Comparison of ENCODE assay signal across 34 cellular contexts in genomic region chr16:80454802-80455201, GRCh38.
"Had no signal": no experiment of that assay in that cellular context is flagged by ENCODE, and none has a peak within 500 bp of the region (broad histone marks: within the 10 kb centered on the region; RNA-seq: fewer than 3 reads in every experiment).

No MANE protein-coding gene starts in this region.

- H3K36me3 ChIP-seq: adrenal gland, brain microvascular endothelial cell, breast epithelium had no signal

- H3K4me1 ChIP-seq: adrenal gland, body of pancreas, breast epithelium had no signal

- H3K27me3 ChIP-seq: adrenal gland, body of pancreas, brain microvascular endothelial cell, breast epithelium had no signal

- DNase-seq: activated B cell treated with CpG ODN at 0.5 μM for 24 hours; activated CD4-positive, alpha-beta memory T cell treated with anti-CD3 and anti-CD28 coated beads for 36 hours; activated CD4-positive, alpha-beta T cell treated with anti-CD3 and anti-CD28 coated beads for 4 hours; activated CD4-positive, alpha-beta T cell treated with anti-CD3 and anti-CD28 coated beads, Interleukin-2, amount 10 ng/mL, durations not matched to agents 24 days and 14 days; activated CD4-positive, alpha-beta T cell treated with anti-CD3 and anti-CD28 coated beads, Interleukin-2, amount 50 U/mL, for 1 hour; activated CD4-positive, alpha-beta T cell treated with anti-CD3 and anti-CD28 coated beads, Interleukin-2, amount 50 U/mL, for 4 hours; activated CD4-positive, CD25-positive, alpha-beta regulatory T cell treated with anti-CD3 and anti-CD28 coated beads, Interleukin-2, amount 50 U/mL, for 72 hours; activated CD8-positive, alpha-beta memory T cell treated with anti-CD3 and anti-CD28 coated beads, Interleukin-2, amount 50 U/mL, for 4 hours; activated CD8-positive, alpha-beta T cell treated with anti-CD3 and anti-CD28 coated beads for 36 hours; activated effector memory CD4-positive, alpha-beta T cell treated with anti-CD3 and anti-CD28 coated beads, Interleukin-2, amount 50 U/mL, for 16 hours; activated gamma-delta T cell treated with Interleukin-2 at 50 U/mL for 16 hours; activated naive CD4-positive, alpha-beta T cell; activated naive CD4-positive, alpha-beta T cell treated with anti-CD3 and anti-CD28 coated beads for 36 hours; activated naive CD4-positive, alpha-beta T cell treated with anti-CD3 and anti-CD28 coated beads, Interleukin-2, amount 50 U/mL, for 16 hours; activated naive CD8-positive, alpha-beta T cell treated with anti-CD3 and anti-CD28 coated beads for 36 hours; activated T-cell treated with anti-CD3 and anti-CD28 coated beads for 4 hours; activated T-cell treated with anti-CD3 and anti-CD28 coated beads, Interleukin-2, amount 50 U/mL, for 1 hour; activated T-cell treated with anti-CD3 and anti-CD28 coated beads, Interleukin-2, amount 50 U/mL, for 4 hours; activated T-cell treated with anti-CD3 and anti-CD28 coated beads, Interleukin-2, amount 50 U/mL, for 72 hours; adrenal gland; amniotic stem cell; aorta; body of pancreas; brain microvascular endothelial cell; central memory CD4-positive, alpha-beta T cell; T-helper 1 cell; T-helper 2 cell; T-helper 9 cell had no signal

- ATAC-seq: activated CD8-positive, alpha-beta T cell treated with anti-CD3 and anti-CD28 coated beads for 36 hours; activated naive CD4-positive, alpha-beta T cell treated with anti-CD3 and anti-CD28 coated beads, Interleukin-2, amount 50 U/mL, for 72 hours; activated T-cell treated with anti-CD3 and anti-CD28 coated beads, Interleukin-2, amount 50 U/mL, for 4 hours; activated T-cell treated with anti-CD3 and anti-CD28 coated beads, Interleukin-2, amount 50 U/mL, for 72 hours; activated T-helper 17 cell treated with anti-CD3 and anti-CD28 coated beads, Interleukin-2, amount 50 U/mL, for 72 hours; body of pancreas had no signal

- H3K4me3 ChIP-seq: adrenal gland, body of pancreas, breast epithelium had no signal

- H3K9me3 ChIP-seq: adrenal gland, body of pancreas, breast epithelium had no signal

- H3K27ac ChIP-seq: adrenal gland, body of pancreas, brain microvascular endothelial cell, breast epithelium, VCaP had no signal

- FAIRE-seq: astrocyte, TTC549 had no signal
